10 cellular contexts compared by ENCODE assay signal in genomic region chr10:71597821-71598498, GRCh38.
A peak's percentile ranks its signal among the peaks of the same experiment; 100 is the strongest.
DNase-seq lines count a peak whose midpoint lies in the region; ATAC-seq and TF ChIP-seq lines count a peak whose summit lies in the region.
"Had no signal": no experiment of that assay in that cellular context is flagged by ENCODE, and none has a peak within 500 bp of the region (broad histone marks: within the 10 kb centered on the region; RNA-seq: fewer than 3 reads in every experiment).

No MANE protein-coding gene starts in this region.

- H3K27me3 ChIP-seq in left lung (no peaks in the 10 kb centered on the region), thyroid gland (no peaks in the 10 kb centered on the region), BE2C (no peaks in the 10 kb centered on the region)

- H3K9me3 ChIP-seq in left lung (no peaks in the 10 kb centered on the region), thyroid gland (no peaks in the 10 kb centered on the region), BE2C (no peaks in the 10 kb centered on the region)

- no peak overlapping the region for H3K4me3 Mint-ChIP-seq in activated T-helper 17 cell treated with anti-CD3 and anti-CD28 coated beads, Interleukin-2, amount 50 U/mL, for 72 hours

- H3K27ac Mint-ChIP-seq in activated T-helper 17 cell treated with anti-CD3 and anti-CD28 coated beads, Interleukin-2, amount 50 U/mL, for 72 hours, result no peak overlapping the region

- H3K4me3 ChIP-seq in left lung (no peak overlapping the region), thyroid gland (replicated peaks in 1 of 3) (no peak overlapping the region), BE2C (ENCODE audit: low read depth, low read length) (no peak overlapping the region)
- H3K4me3 ChIP-seq: SK-N-MC had no signal

- H3K9me3 Mint-ChIP-seq in activated T-helper 17 cell treated with anti-CD3 and anti-CD28 coated beads, Interleukin-2, amount 50 U/mL, for 72 hours, result no peaks in the 10 kb centered on the region

- no peaks in the 10 kb centered on the region for H3K36me3 Mint-ChIP-seq in activated T-helper 17 cell treated with anti-CD3 and anti-CD28 coated beads, Interleukin-2, amount 50 U/mL, for 72 hours (ENCODE audit: low read depth)

- ATAC-seq in left lung, result peak; percentile 69
- ATAC-seq in activated T-helper 17 cell treated with anti-CD3 and anti-CD28 coated beads, Interleukin-2, amount 50 U/mL, for 72 hours (replicated peaks), result no peak

- 61 to 75% methylated on average over 4 to 12 of the region's 12 CpGs for WGBS in thyroid gland, 2 donors

- peaks cover 5% of the 10 kb centered on the region for H3K4me1 Mint-ChIP-seq in activated T-helper 17 cell treated with anti-CD3 and anti-CD28 coated beads, Interleukin-2, amount 50 U/mL, for 72 hours

- H3K27me3 Mint-ChIP-seq in activated T-helper 17 cell treated with anti-CD3 and anti-CD28 coated beads, Interleukin-2, amount 50 U/mL, for 72 hours, result no peaks in the 10 kb centered on the region

- DNase-seq in KG1 (lab: John Stamatoyannopoulos, UW), result peak; percentile 11
- peak in 1 of 2 donors; percentile 72 for DNase-seq in left lung
- DNase-seq in thyroid gland, result no peak
- DNase-seq in BE2C, result no peak
- no peak for DNase-seq in central memory CD4-positive, alpha-beta T cell
- DNase-seq in epidermal melanocyte (ENCODE audit: insufficient read length, low spot score), result no peak
- DNase-seq: GOT3 had no signal

- intact Hi-C loops in left lung (cut with DNase I), result no loop called here
- intact Hi-C loops in thyroid gland (cut with DNase I), result no loop called here

- TF ChIP-seq POLR2A in thyroid gland (IDR thresholded peaks at IDR 0.05), result no peak

- H3K27ac ChIP-seq in angular gyrus (ENCODE audit: low read depth, low read length) (peak overlapping the region; percentile 72), left lung (peak overlapping the region; percentile 88 to 91), thyroid gland (peak overlapping the region; percentile 52 to 65 (median 53))
- H3K27ac ChIP-seq: SK-N-MC had no signal

- TF ChIP-seq CTCF in left lung (IDR thresholded peaks at IDR 0.05) (no peak), thyroid gland (IDR thresholded peaks at IDR 0.05) (no peak), BE2C (IDR thresholded peaks at IDR 0.05; ENCODE audit: low read depth, low read length) (no peak)

- peaks cover 13 to 21% of the 10 kb centered on the region in 2 donors for H3K4me1 ChIP-seq in left lung
- peaks cover 0 to 4% of the 10 kb centered on the region in 2 donors for H3K4me1 ChIP-seq in thyroid gland
- no peaks in the 10 kb centered on the region for H3K4me1 ChIP-seq in BE2C

- H3K36me3 ChIP-seq in left lung (no peaks in the 10 kb centered on the region), thyroid gland (no peaks in the 10 kb centered on the region), BE2C (no peaks in the 10 kb centered on the region)
